1 cellular context compared by ENCODE assay signal in genomic region chr15:80779658-80780415, GRCh38.
TF ChIP-seq lines count a peak whose summit lies in the region.

No MANE protein-coding gene starts in this region.

TF ChIP-seq in HepG2, 621 proteins besides CTCF, POLR2A, EP300 and RAD21 (continued from another document):
- TF ChIP-seq ZNF687 (CRISPR knock-in tag; IDR thresholded peaks at IDR 0.05) = peak; percentile 54
- TF ChIP-seq MIER3 (CRISPR knock-in tag; IDR thresholded peaks at IDR 0.05; ENCODE audit: borderline replicate concordance) = no peak
- no peak for TF ChIP-seq ZNF33B (CRISPR knock-in tag; IDR thresholded peaks at IDR 0.05)
- TF ChIP-seq MAX (IDR thresholded peaks at IDR 0.05) = peak; percentile 40; the same call in 1 of the 2 replicates
- TF ChIP-seq RXRB (CRISPR knock-in tag; IDR thresholded peaks at IDR 0.05; ENCODE audit: borderline replicate concordance) = no peak
- 0 out of 2 replicates have a peak, but pooled peaks have one; percentile 8 for TF ChIP-seq ZNF784 (CRISPR knock-in tag; IDR thresholded peaks at IDR 0.05; ENCODE audit: borderline replicate concordance)
- 0 out of 2 replicates have a peak, but pooled peaks have one; percentile 55 for TF ChIP-seq ZNF264 (CRISPR knock-in tag; IDR thresholded peaks at IDR 0.05)
- TF ChIP-seq ZSCAN31 (CRISPR knock-in tag; IDR thresholded peaks at IDR 0.05; ENCODE audit: low read depth) = 0 out of 2 replicates have a peak, but pooled peaks have one; percentile 15
- TF ChIP-seq KDM4B (CRISPR knock-in tag; IDR thresholded peaks at IDR 0.05) = 0 out of 2 replicates have a peak, but pooled peaks have one; percentile 33
